1 cellular context compared by ENCODE assay signal in genomic region chr22:39174498-39175120, GRCh38.
TF ChIP-seq lines count a peak whose summit lies in the region.

No MANE protein-coding gene starts in this region.

TF ChIP-seq in GM23338, 12 proteins besides CTCF, POLR2A, EP300 and RAD21 (continued from another document):
- TF ChIP-seq ZNF462 (CRISPR knock-in tag; IDR thresholded peaks at IDR 0.05) = no peak
